12 cellular contexts compared by ENCODE assay signal in genomic region chr12:93427779-93428564, GRCh38. TPM values are rescaled to one million over a fixed set of nuclear protein-coding genes. Genes with fewer than 3 reads are reported as not detected.
A peak's percentile ranks its signal among the peaks of the same experiment; 100 is the strongest.
DNase-seq lines count a peak whose midpoint lies in the region; ATAC-seq and TF ChIP-seq lines count a peak whose summit lies in the region.
"Had no signal": no experiment of that assay in that cellular context is flagged by ENCODE, and none has a peak within 500 bp of the region (broad histone marks: within the 10 kb centered on the region; RNA-seq: fewer than 3 reads in every experiment).

No MANE protein-coding gene starts in this region.

- H3K27me3 ChIP-seq in smooth muscle cell (ENCODE audit: low read depth), result no peaks in the 10 kb centered on the region
- H3K27me3 ChIP-seq: testis had no signal

- H3K27ac Mint-ChIP-seq in activated naive CD4-positive, alpha-beta T cell treated with anti-CD3 and anti-CD28 coated beads, Interleukin-2, amount 50 U/mL, for 24 hours, result peak overlapping the region; percentile 88
- no peak overlapping the region for H3K27ac Mint-ChIP-seq in activated naive CD4-positive, alpha-beta T cell treated with anti-CD3 and anti-CD28 coated beads, Interleukin-2, amount 10 ng/mL, durations not matched to agents 7 days and 5 days

- peaks cover 100% of the 10 kb centered on the region for H4K20me1 ChIP-seq in smooth muscle cell (ENCODE audit: low read depth)

- TF ChIP-seq CTCF in VCaP (conservative IDR thresholded peaks at IDR 0.05) (no peak), foreskin fibroblast (IDR thresholded peaks at IDR 0.05; ENCODE audit: low read depth, low read length) (no peak), smooth muscle cell (IDR thresholded peaks at IDR 0.05; ENCODE audit: borderline replicate concordance, insufficient read depth, poor library complexity, severe bottlenecking) (no peak)

- H3K9me3 ChIP-seq in smooth muscle cell (replicated peaks; ENCODE audit: low read depth), result no peaks in the 10 kb centered on the region
- H3K9me3 ChIP-seq: testis had no signal

- H3K4me3 ChIP-seq in foreskin fibroblast (ENCODE audit: low read depth in 1 of 2, low read length in 2 of 2), result no peak overlapping the region
- H3K4me3 ChIP-seq in smooth muscle cell, result no peak overlapping the region
- H3K4me3 ChIP-seq: testis had no signal

- peaks cover 93% of the 10 kb centered on the region for H3K4me1 Mint-ChIP-seq in activated naive CD4-positive, alpha-beta T cell treated with anti-CD3 and anti-CD28 coated beads, Interleukin-2, amount 50 U/mL, for 24 hours
- peaks cover 67% of the 10 kb centered on the region for H3K4me1 Mint-ChIP-seq in activated naive CD4-positive, alpha-beta T cell treated with anti-CD3 and anti-CD28 coated beads, Interleukin-2, amount 10 ng/mL, durations not matched to agents 7 days and 5 days

- H3K4me3 Mint-ChIP-seq in activated naive CD4-positive, alpha-beta T cell treated with anti-CD3 and anti-CD28 coated beads, Interleukin-2, amount 50 U/mL, for 24 hours, result peak overlapping the region; percentile 62
- no peak overlapping the region for H3K4me3 Mint-ChIP-seq in activated naive CD4-positive, alpha-beta T cell treated with anti-CD3 and anti-CD28 coated beads, Interleukin-2, amount 10 ng/mL, durations not matched to agents 7 days and 5 days

- no peaks in the 10 kb centered on the region for H3K9me3 Mint-ChIP-seq in activated naive CD4-positive, alpha-beta T cell treated with anti-CD3 and anti-CD28 coated beads, Interleukin-2, amount 50 U/mL, for 24 hours
- H3K9me3 Mint-ChIP-seq in activated naive CD4-positive, alpha-beta T cell treated with anti-CD3 and anti-CD28 coated beads, Interleukin-2, amount 10 ng/mL, durations not matched to agents 7 days and 5 days, result no peaks in the 10 kb centered on the region

- H3K4me1 ChIP-seq in smooth muscle cell (ENCODE audit: low read depth), result peaks cover 36% of the 10 kb centered on the region

- H3K9ac ChIP-seq in smooth muscle cell (ENCODE audit: low read depth), result no peak overlapping the region

- 74% methylated on average over 5 of the region's 5 CpGs for WGBS in smooth muscle cell (ENCODE audit: low lambda C conversion rate)

- CTCF ChIA-PET in activated naive CD4-positive, alpha-beta T cell treated with anti-CD3 and anti-CD28 coated beads, Interleukin-2, amount 10 ng/mL, durations not matched to agents 7 days and 5 days (lab: Charles Lee), result interaction anchor here (1.0 kb wide), 1 partner anchor 8 kb away, joined by 3 read pairs; no protein-coding TSS in a partner anchor

- peaks cover 3% of the 10 kb centered on the region for H3K36me3 Mint-ChIP-seq in activated naive CD4-positive, alpha-beta T cell treated with anti-CD3 and anti-CD28 coated beads, Interleukin-2, amount 50 U/mL, for 24 hours
- peaks cover 11% of the 10 kb centered on the region for H3K36me3 Mint-ChIP-seq in activated naive CD4-positive, alpha-beta T cell treated with anti-CD3 and anti-CD28 coated beads, Interleukin-2, amount 10 ng/mL, durations not matched to agents 7 days and 5 days

- H3K27ac ChIP-seq in VCaP (peak overlapping the region; percentile 71), smooth muscle cell (ENCODE audit: low read depth) (peak overlapping the region; percentile 74)

- DNase-seq in activated naive CD4-positive, alpha-beta T cell treated with anti-CD3 and anti-CD28 coated beads, Interleukin-2, amount 10 ng/mL, durations not matched to agents 7 days and 5 days, result no peak
- DNase-seq in foreskin fibroblast, result peak; percentile 55 to 76
- DNase-seq in smooth muscle cell (lab: John Stamatoyannopoulos, UW; ENCODE audit: unreplicated experiment), result no peak
- DNase-seq in DMS 273 (lab: John Stamatoyannopoulos, UW; ENCODE audit: unreplicated experiment), result no peak
- no peak for DNase-seq in DMS 273 treated with DMSO at 0.1 percent for 48 hours (lab: John Stamatoyannopoulos, UW)
- DNase-seq: activated CD8-positive, alpha-beta memory T cell treated with anti-CD3 and anti-CD28 coated beads, Interleukin-2, amount 50 U/mL, for 4 hours; cortex of kidney; stimulated activated CD4-positive, alpha-beta T cell treated with anti-CD3 and anti-CD28 coated beads, Interleukin-2, amount 100 ng/mL, for 48 hours; testis had no signal

- peaks cover 27% of the 10 kb centered on the region for H3F3A ChIP-seq in smooth muscle cell (ENCODE audit: low read depth)

- peaks cover 100% of the 10 kb centered on the region for H3K79me2 ChIP-seq in smooth muscle cell (ENCODE audit: low read depth)

- H3K4me2 ChIP-seq in smooth muscle cell, result peak overlapping the region; percentile 68

- no peak for ATAC-seq in HG03571 (IDR thresholded peaks at IDR 0.05; ENCODE audit: unreplicated experiment)

- H3K36me3 ChIP-seq in smooth muscle cell (ENCODE audit: low read depth), result no peaks in the 10 kb centered on the region

- H2AFZ ChIP-seq in smooth muscle cell (ENCODE audit: low read depth), result no peak overlapping the region

- no peaks in the 10 kb centered on the region for H3K27me3 Mint-ChIP-seq in activated naive CD4-positive, alpha-beta T cell treated with anti-CD3 and anti-CD28 coated beads, Interleukin-2, amount 50 U/mL, for 24 hours
- H3K27me3 Mint-ChIP-seq in activated naive CD4-positive, alpha-beta T cell treated with anti-CD3 and anti-CD28 coated beads, Interleukin-2, amount 10 ng/mL, durations not matched to agents 7 days and 5 days, result no peaks in the 10 kb centered on the region

RNA-seq across cellular contexts. Expression of gene UBE2N, which starts 13.8 kb away (rescaled TPM):
- total RNA-seq in smooth muscle cell, result 61.3 and 69.3 TPM in 2 replicates
- 104 and 111 TPM in 2 replicates for polyA plus RNA-seq in smooth muscle cell

RNA-seq across cellular contexts. Expression of gene MRPL42, which starts 39.3 kb away (rescaled TPM):
- 113 and 135 TPM in 2 replicates for total RNA-seq in smooth muscle cell
- 82.8 and 85.5 TPM in 2 replicates for polyA plus RNA-seq in smooth muscle cell

RNA-seq across cellular contexts. Expression of gene NUDT4, which starts 50.2 kb away (rescaled TPM):
- 83.2 and 91.2 TPM in 2 replicates for total RNA-seq in smooth muscle cell
- 49.4 and 53.9 TPM in 2 replicates for polyA plus RNA-seq in smooth muscle cell

Comparison
In these comparisons a context has a peak if more than half of its experiments do, and no peak if none do; other contexts are left out.
1. DNase-seq: peak in foreskin fibroblast (2 of 2); none in activated naive CD4-positive, alpha-beta T cell treated with anti-CD3 and anti-CD28 coated beads, Interleukin-2, amount 10 ng/mL, durations not matched to agents 7 days and 5 days (single experiment), smooth muscle cell (single experiment), DMS 273 (single experiment) and DMS 273 treated with DMSO at 0.1 percent for 48 hours (single experiment).